24 cellular contexts compared by ENCODE assay signal in genomic region chr4:79584902-79585301, GRCh38.
"Had no signal": no experiment of that assay in that cellular context is flagged by ENCODE, and none has a peak within 500 bp of the region (broad histone marks: within the 10 kb centered on the region; RNA-seq: fewer than 3 reads in every experiment).

No MANE protein-coding gene starts in this region.

- H3K27ac Mint-ChIP-seq: activated CD4-positive, alpha-beta memory T cell treated with anti-CD3 and anti-CD28 coated beads for 36 hours; endodermal cell; immature natural killer cell; natural killer cell; stimulated activated naive B cell treated with anti-CD40 and anti-IgM and Interleukin-4, amounts not matched to agents 10 μg/mL and 1 μg/mL and 100 μg/mL, for 72 hours; T-helper 17 cell had no signal

- H3K4me3 ChIP-seq: pancreas, smooth muscle cell, testis, upper lobe of right lung had no signal

- H3K4me1 Mint-ChIP-seq: central memory CD8-positive, alpha-beta T cell; endodermal cell; immature natural killer cell; natural killer cell; stimulated activated naive B cell treated with anti-CD40 and anti-IgM and Interleukin-4, amounts not matched to agents 10 μg/mL and 1 μg/mL and 100 μg/mL, for 72 hours; T-helper 17 cell had no signal

- DNase-seq: activated CD4-positive, alpha-beta memory T cell treated with anti-CD3 and anti-CD28 coated beads for 36 hours; activated CD4-positive, alpha-beta T cell treated with anti-CD3 and anti-CD28 coated beads for 48 hours; activated CD4-positive, CD25-positive, alpha-beta regulatory T cell; activated effector memory CD4-positive, alpha-beta T cell treated with anti-CD3 and anti-CD28 coated beads, Interleukin-2, amount 50 U/mL, for 16 hours; activated naive CD4-positive, alpha-beta T cell treated with anti-CD3 and anti-CD28 coated beads, Interleukin-2, amount 50 U/mL, for 16 hours; activated T-cell treated with anti-CD3 and anti-CD28 coated beads, Interleukin-2, amount 50 U/mL, for 48 hours; anterior cingulate cortex; brain microvascular endothelial cell; endodermal cell; foreskin fibroblast; immature natural killer cell; midbrain; natural killer cell; pancreas; stimulated activated CD4-positive, alpha-beta T cell treated with anti-CD3 and anti-CD28 coated beads, Interleukin-2, amount 100 ng/mL, for 48 hours; stimulated activated CD8-positive, alpha-beta memory T cell treated with anti-CD3 and anti-CD28 coated beads, Interleukin-4, amount 100 ng/mL, for 48 hours; stimulated activated naive B cell treated with anti-CD40 and anti-IgM and Interleukin-4, amounts not matched to agents 10 μg/mL and 1 μg/mL and 100 μg/mL, for 72 hours; SW 1271; T-helper 17 cell; testis; upper lobe of right lung had no signal

- H3K36me3 Mint-ChIP-seq: activated CD4-positive, alpha-beta memory T cell treated with anti-CD3 and anti-CD28 coated beads for 36 hours; immature natural killer cell; natural killer cell; stimulated activated naive B cell treated with anti-CD40 and anti-IgM and Interleukin-4, amounts not matched to agents 10 μg/mL and 1 μg/mL and 100 μg/mL, for 72 hours had no signal

- H3K27me3 Mint-ChIP-seq: central memory CD8-positive, alpha-beta T cell; stimulated activated naive B cell treated with anti-CD40 and anti-IgM and Interleukin-4, amounts not matched to agents 10 μg/mL and 1 μg/mL and 100 μg/mL, for 72 hours had no signal

- H3K4me1 ChIP-seq: pancreas, testis, upper lobe of right lung had no signal

- H3K27me3 ChIP-seq: brain microvascular endothelial cell, pancreas, testis, upper lobe of right lung had no signal

- H3K9me3 Mint-ChIP-seq: central memory CD8-positive, alpha-beta T cell; natural killer cell; stimulated activated naive B cell treated with anti-CD40 and anti-IgM and Interleukin-4, amounts not matched to agents 10 μg/mL and 1 μg/mL and 100 μg/mL, for 72 hours had no signal

- H3K9me3 ChIP-seq: pancreas, testis, upper lobe of right lung had no signal

- H3K4me3 Mint-ChIP-seq: activated CD4-positive, alpha-beta memory T cell treated with anti-CD3 and anti-CD28 coated beads for 36 hours; central memory CD8-positive, alpha-beta T cell; endodermal cell; immature natural killer cell; natural killer cell; stimulated activated naive B cell treated with anti-CD40 and anti-IgM and Interleukin-4, amounts not matched to agents 10 μg/mL and 1 μg/mL and 100 μg/mL, for 72 hours; T-helper 17 cell had no signal

- ATAC-seq: natural killer cell; pancreas; sciatic nerve; stimulated activated naive B cell treated with anti-CD40 and anti-IgM and Interleukin-4, amounts not matched to agents 10 μg/mL and 1 μg/mL and 100 μg/mL, for 72 hours; T-helper 17 cell; upper lobe of right lung had no signal

- H3K36me3 ChIP-seq: brain microvascular endothelial cell, pancreas, upper lobe of right lung had no signal

- H3K27ac ChIP-seq: brain microvascular endothelial cell, pancreas, testis, upper lobe of right lung had no signal
